Comparison of ENCODE assay signal across 13 cellular contexts in genomic region chr16:1377406-1378010, GRCh38. TPM values are rescaled to one million over a fixed set of nuclear protein-coding genes. Genes with fewer than 3 reads are reported as not detected.
DNase-seq lines count a peak whose midpoint lies in the region; ATAC-seq and TF ChIP-seq lines count a peak whose summit lies in the region.
"Had no signal": no experiment of that assay in that cellular context is flagged by ENCODE, and none has a peak within 500 bp of the region (broad histone marks: within the 10 kb centered on the region; RNA-seq: fewer than 3 reads in every experiment).

No MANE protein-coding gene starts in this region.

- WGBS in adrenal gland, 4 donors, result 86 to 93% (median 90%) methylated on average over 4 to 10 of the region's 10 CpGs

- no peak overlapping the region for H3K4me2 ChIP-seq in neural progenitor cell

- ATAC-seq in CD4-positive, alpha-beta T cell (ENCODE audit: poor library complexity), result no peak
- no peak for ATAC-seq in HG03520 (IDR thresholded peaks at IDR 0.05; ENCODE audit: unreplicated experiment)
- ATAC-seq: left lung had no signal

- no peak for TF ChIP-seq CTCF in CD4-positive, alpha-beta T cell (IDR thresholded peaks at IDR 0.05)
- no peak for TF ChIP-seq CTCF in HFFc6 (IDR thresholded peaks at IDR 0.05)
- no peak for TF ChIP-seq CTCF in adrenal gland (IDR thresholded peaks at IDR 0.05)
- TF ChIP-seq CTCF in neural progenitor cell (IDR thresholded peaks at IDR 0.05), result no peak

- no peak for DNase-seq in CD4-positive, alpha-beta T cell
- DNase-seq in HFFc6 (no peak), adrenal gland (peak in 1 of 7 donors; percentile 42), neural progenitor cell (ENCODE audit: low spot score) (no peak), GM19238 (ENCODE audit: insufficient read length, low spot score) (no peak), SK-N-DZ (ENCODE audit: low spot score) (no peak)
- DNase-seq: activated naive CD4-positive, alpha-beta T cell; DMS79; NCI-H2107; retina had no signal

- intact Hi-C loops in CD4-positive, alpha-beta T cell (cut with DNase I, micrococcal nuclease), result no loop called here
- intact Hi-C loops in adrenal gland (cut with DNase I), result no loop called here

- no peaks in the 10 kb centered on the region for H3K27me3 Mint-ChIP-seq in CD4-positive, alpha-beta T cell
- peaks cover 4% of the 10 kb centered on the region; the same call in 1 of the 2 replicates for H3K27me3 Mint-ChIP-seq in HFFc6 (ENCODE audit: insufficient read depth)
- H3K27me3 Mint-ChIP-seq in neural progenitor cell (ENCODE audit: insufficient read depth, low read depth), result peaks cover 7% of the 10 kb centered on the region

- H3K4me3 ChIP-seq in adrenal gland (no peak overlapping the region), neural progenitor cell (no peak overlapping the region)
- H3K4me3 ChIP-seq: vagina had no signal

- peaks cover 15% of the 10 kb centered on the region for H3K79me2 ChIP-seq in neural progenitor cell (ENCODE audit: low read depth)

- peaks cover 37% of the 10 kb centered on the region for H4K20me1 ChIP-seq in neural progenitor cell (ENCODE audit: low read depth)

- no peak for TF ChIP-seq POLR2A in adrenal gland (IDR thresholded peaks at IDR 0.05)

- H3K36me3 ChIP-seq in adrenal gland (replicated peaks in 1 of 2) (no peaks in the 10 kb centered on the region), neural progenitor cell (no peaks in the 10 kb centered on the region)

- H3K27ac ChIP-seq in CD4-positive, alpha-beta T cell (ENCODE audit: low read depth, low read length), result no peak overlapping the region
- H3K27ac ChIP-seq in adrenal gland (peak overlapping the region in 3 of 5 donors; percentile 97 to 98 (median 97)), neural progenitor cell (no peak overlapping the region)
- H3K27ac ChIP-seq: vagina had no signal

- H3F3A ChIP-seq in neural progenitor cell (ENCODE audit: low read depth), result peaks cover 11% of the 10 kb centered on the region

- peaks cover 9% of the 10 kb centered on the region for H3K4me1 Mint-ChIP-seq in CD4-positive, alpha-beta T cell (ENCODE audit: low read depth)
- H3K4me1 Mint-ChIP-seq in HFFc6 (ENCODE audit: low read depth), result peaks cover 15% of the 10 kb centered on the region
- H3K4me1 Mint-ChIP-seq in neural progenitor cell, result peaks cover 13% of the 10 kb centered on the region

- H3K4me1 ChIP-seq in adrenal gland (replicated peaks in 1 of 2) (peaks cover 12 to 22% of the 10 kb centered on the region in 2 donors), neural progenitor cell (peaks cover 4% of the 10 kb centered on the region)

- H2AFZ ChIP-seq in neural progenitor cell (replicated peaks), result no peak overlapping the region

- H3K4me3 Mint-ChIP-seq in CD4-positive, alpha-beta T cell, result no peak overlapping the region
- peak overlapping the region; percentile 86; the same call in 1 of the 2 replicates for H3K4me3 Mint-ChIP-seq in HFFc6
- H3K4me3 Mint-ChIP-seq in neural progenitor cell, result peak overlapping the region; percentile 83

- peaks cover 33% of the 10 kb centered on the region for H3K36me3 Mint-ChIP-seq in CD4-positive, alpha-beta T cell (ENCODE audit: low read depth)
- no peaks in the 10 kb centered on the region for H3K36me3 Mint-ChIP-seq in HFFc6 (ENCODE audit: low read depth)
- H3K36me3 Mint-ChIP-seq in neural progenitor cell, result peaks cover 3% of the 10 kb centered on the region

- H3K27ac Mint-ChIP-seq in CD4-positive, alpha-beta T cell, result peak overlapping the region; percentile 24
- H3K27ac Mint-ChIP-seq in HFFc6 (peak overlapping the region; percentile 47), neural progenitor cell (no peak overlapping the region)

- H3K9ac ChIP-seq in neural progenitor cell, result no peak overlapping the region

- no peaks in the 10 kb centered on the region for H3K9me3 Mint-ChIP-seq in CD4-positive, alpha-beta T cell
- H3K9me3 Mint-ChIP-seq in HFFc6, result no peaks in the 10 kb centered on the region
- H3K9me3 Mint-ChIP-seq in neural progenitor cell, result no peaks in the 10 kb centered on the region

- no peaks in the 10 kb centered on the region for H3K9me3 ChIP-seq in CD4-positive, alpha-beta T cell (ENCODE audit: control insufficient read depth, low read length)
- no peaks in the 10 kb centered on the region for H3K9me3 ChIP-seq in adrenal gland (replicated peaks in 1 of 3)
- no peaks in the 10 kb centered on the region for H3K9me3 ChIP-seq in neural progenitor cell (ENCODE audit: low read depth)
- H3K9me3 ChIP-seq: left lung, vagina had no signal

- POLR2A ChIA-PET in CD4-positive, alpha-beta T cell (lab: Charles Lee), result interaction anchor here (2.9 kb wide), 1 partner anchor 43 kb away, joined by 7 read pairs; the partner anchor contains the start of gene UQCC4

- CTCF ChIA-PET in CD4-positive, alpha-beta T cell (lab: Charles Lee), result no interaction called here

- no peaks in the 10 kb centered on the region for H3K27me3 ChIP-seq in CD4-positive, alpha-beta T cell (ENCODE audit: control insufficient read depth, insufficient read depth, low read length)
- H3K27me3 ChIP-seq in adrenal gland, result no peaks in the 10 kb centered on the region
- H3K27me3 ChIP-seq in neural progenitor cell, result peaks cover 20% of the 10 kb centered on the region
- H3K27me3 ChIP-seq: left lung, vagina had no signal

RNA-seq across cellular contexts. Expression of gene GNPTG, which starts 25.8 kb away (rescaled TPM):
- total RNA-seq in CD4-positive, alpha-beta T cell, result 10 to 100 TPM; 27.6 to 32.0 TPM
- total RNA-seq in HFFc6 (2021; fragmentation: NEBNext Ultra II Directional; extraction: Animal tissue kit (Norgen Biotek cat#: 25700)), result 10 to 100 TPM; 46.8 to 68.1 (median 52.6) TPM
- total RNA-seq in adrenal gland, result 100 to 1,000 TPM; 213 to 332 (median 284) TPM
- polyA plus RNA-seq in adrenal gland, result 100 to 1,000 TPM in 2 of 3 donors, 10 to 100 TPM in 1; 95.9 to 659 (median 362) TPM
- total RNA-seq in neural progenitor cell (ENCODE audit: low replicate concordance), result 11.8 and 22.7 TPM in 2 replicates
- polyA plus RNA-seq in SK-N-DZ (2014; cell fraction: cytosol; rRNA removed), result 25.5 and 25.8 TPM in 2 replicates
- polyA plus RNA-seq in SK-N-DZ (2014; cell fraction: nucleus; rRNA removed), result 105 and 130 TPM in 2 replicates

RNA-seq across cellular contexts. Expression of gene TSR3, which starts 25.8 kb away (rescaled TPM):
- 10 to 100 TPM; 19.9 to 21.4 TPM for total RNA-seq in CD4-positive, alpha-beta T cell
- total RNA-seq in HFFc6 (2021; fragmentation: NEBNext Ultra II Directional; extraction: Animal tissue kit (Norgen Biotek cat#: 25700)), result 10 to 100 TPM; 73.7 to 84.6 (median 78.1) TPM
- total RNA-seq in adrenal gland (100 to 1,000 TPM in 3 of 8 donors, 10 to 100 TPM in 5; 49.8 to 258 (median 76.1) TPM), neural progenitor cell (ENCODE audit: low replicate concordance) (22.4 and 60.6 TPM in 2 replicates)
- 10 to 100 TPM; 13.7 to 42.8 (median 39.2) TPM for polyA plus RNA-seq in adrenal gland
- 104 and 120 TPM in 2 replicates for polyA plus RNA-seq in SK-N-DZ (2014; cell fraction: cytosol; rRNA removed)
- polyA plus RNA-seq in SK-N-DZ (2014; cell fraction: nucleus; rRNA removed), result 72.6 and 86.5 TPM in 2 replicates

RNA-seq across cellular contexts. Expression of gene UNKL, which starts 37.0 kb away (rescaled TPM):
- total RNA-seq in CD4-positive, alpha-beta T cell, result 10 to 100 TPM; 52.6 to 53.2 TPM
- total RNA-seq in HFFc6 (2021; fragmentation: NEBNext Ultra II Directional; extraction: Animal tissue kit (Norgen Biotek cat#: 25700)), result 10 to 100 TPM; 15.0 to 22.6 (median 16.5) TPM
- 100 to 1,000 TPM in 1 of 8 donors, 10 to 100 TPM in 7; 11.5 to 174 (median 39.0) TPM for total RNA-seq in adrenal gland
- polyA plus RNA-seq in adrenal gland, result 10 to 100 TPM; 10.1 to 27.9 (median 11.8) TPM
- total RNA-seq in neural progenitor cell (ENCODE audit: low replicate concordance), result 6.1 and 25.4 TPM in 2 replicates
- polyA plus RNA-seq in SK-N-DZ (2014; cell fraction: cytosol; rRNA removed), result 13.7 and 16.2 TPM in 2 replicates
- 80.1 and 109 TPM in 2 replicates for polyA plus RNA-seq in SK-N-DZ (2014; cell fraction: nucleus; rRNA removed)

RNA-seq across cellular contexts. Expression of gene UQCC4, which starts 43.0 kb away (rescaled TPM):
- 1 to 10 TPM; 6.9 to 7.6 TPM for total RNA-seq in CD4-positive, alpha-beta T cell
- total RNA-seq in HFFc6 (2021; fragmentation: NEBNext Ultra II Directional; extraction: Animal tissue kit (Norgen Biotek cat#: 25700)), result 10 to 100 TPM; 11.0 to 16.7 (median 13.3) TPM
- total RNA-seq in adrenal gland, result 10 to 100 TPM; 16.9 to 48.2 (median 21.6) TPM
- polyA plus RNA-seq in adrenal gland, result 10 to 100 TPM; 13.2 to 21.0 (median 15.7) TPM
- total RNA-seq in neural progenitor cell (ENCODE audit: low replicate concordance), result 4.6 and 13.2 TPM in 2 replicates
- 31.5 and 51.8 TPM in 2 replicates for polyA plus RNA-seq in SK-N-DZ (2014; cell fraction: cytosol; rRNA removed)
- polyA plus RNA-seq in SK-N-DZ (2014; cell fraction: nucleus; rRNA removed), result 38.6 and 41.7 TPM in 2 replicates

RNA-seq across cellular contexts. Expression of gene BAIAP3, which starts 44.1 kb away (rescaled TPM):
- total RNA-seq in CD4-positive, alpha-beta T cell, result 10 to 100 TPM; 19.6 to 21.5 TPM
- under 1 TPM; 0.11 to 0.28 (median 0.16) TPM for total RNA-seq in HFFc6 (2021; fragmentation: NEBNext Ultra II Directional; extraction: Animal tissue kit (Norgen Biotek cat#: 25700))
- total RNA-seq in adrenal gland, result 10 to 100 TPM in 4 of 8 donors, 1 to 10 TPM in 3, under 1 TPM in 1; 0.79 to 25.4 (median 14.9) TPM
- 100 to 1,000 TPM in 1 of 3 donors, 10 to 100 TPM in 2; 11.9 to 129 (median 20.7) TPM for polyA plus RNA-seq in adrenal gland
- 0.34 and 4.0 TPM in 2 replicates for total RNA-seq in neural progenitor cell (ENCODE audit: low replicate concordance)
- polyA plus RNA-seq in SK-N-DZ (2014; cell fraction: cytosol; rRNA removed), result 0.51 and 1.2 TPM in 2 replicates
- 7.5 and 9.9 TPM in 2 replicates for polyA plus RNA-seq in SK-N-DZ (2014; cell fraction: nucleus; rRNA removed)

Comparison
In these comparisons a context has a peak if more than half of its experiments do, and no peak if none do; other contexts are left out.
1. H3K27ac ChIP-seq: peak in adrenal gland (3 of 5); none in CD4-positive, alpha-beta T cell (single experiment) and neural progenitor cell (single experiment).